In the genomic region with DNA sequence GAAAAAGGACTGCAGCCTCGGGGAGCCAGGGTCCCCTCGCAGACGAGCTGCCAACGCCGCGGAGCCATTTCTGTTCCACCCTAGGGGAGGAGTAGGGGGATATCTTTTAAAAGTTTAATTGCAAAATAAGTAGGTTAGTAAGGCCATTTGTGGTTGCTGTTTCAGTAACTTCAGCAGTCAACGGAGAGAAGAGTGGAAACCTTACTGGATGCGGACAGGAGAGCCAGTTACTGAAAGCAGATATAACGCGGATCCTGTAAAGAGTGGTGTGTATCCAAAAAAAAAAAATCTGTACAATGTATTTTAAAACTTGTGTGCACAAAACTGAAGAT, we compare ENCODE assay signal across 8 cellular contexts. TPM values are rescaled to one million over a fixed set of nuclear protein-coding genes. Genes with fewer than 3 reads are reported as not detected.
DNase-seq lines count a peak whose midpoint lies in the region; ATAC-seq and TF ChIP-seq lines count a peak whose summit lies in the region.

No MANE protein-coding gene starts in this region.

- intact Hi-C loops in heart left ventricle (cut with DNase I), result loop anchor here in 8 of 10 donors (1.0 to 10.0 kb wide), 19 partner anchors 71 to 764 kb away; no protein-coding TSS in a partner anchor
- intact Hi-C loops in left ventricle myocardium superior (cut with micrococcal nuclease), result loop anchor here (10.0 kb wide), 2 partner anchors 98 to 562 kb away; no protein-coding TSS in a partner anchor
- intact Hi-C loops in ascending aorta (cut with DNase I), result loop anchor here (2.0 to 5.0 kb wide), 4 partner anchors 290 to 781 kb away; partner anchors contain the start of gene EEA1
- intact Hi-C loops in lower lobe of right lung (cut with DNase I), result no loop called here
- intact Hi-C loops in vagina (cut with DNase I), result loop anchor here (5.0 to 10.0 kb wide), 3 partner anchors 96 to 418 kb away; no protein-coding TSS in a partner anchor

- no peaks in the 10 kb centered on the region for H3K9me3 ChIP-seq in heart left ventricle
- no peaks in the 10 kb centered on the region for H3K9me3 ChIP-seq in ascending aorta
- no peaks in the 10 kb centered on the region for H3K9me3 ChIP-seq in lower lobe of right lung
- no peaks in the 10 kb centered on the region for H3K9me3 ChIP-seq in vagina

- H3K27ac ChIP-seq in heart left ventricle, result peak overlapping the region; percentile 80 to 98 (median 94)
- H3K27ac ChIP-seq in ascending aorta, result peak overlapping the region; percentile 87 to 90
- peak overlapping the region; percentile 99 for H3K27ac ChIP-seq in lower lobe of right lung
- H3K27ac ChIP-seq in vagina, result peak overlapping the region; percentile 97

- no peak for DNase-seq in heart left ventricle
- no peak for DNase-seq in left ventricle myocardium superior
- no peak for DNase-seq in ascending aorta (ENCODE audit: low spot score in 2 of 2)
- no peak for DNase-seq in lower lobe of right lung
- DNase-seq in vagina (ENCODE audit: extremely low spot score in 2 of 2), result no peak
- no peak for DNase-seq in NCI-H2196 treated with DMSO at 0.1 percent for 48 hours (lab: John Stamatoyannopoulos, UW; ENCODE audit: unreplicated experiment)
- DNase-seq in SKM-1 (lab: John Stamatoyannopoulos, UW; ENCODE audit: unreplicated experiment), result no peak
- DNase-seq in ureter (ENCODE audit: low spot score), result no peak

- no peak for ATAC-seq in heart left ventricle
- ATAC-seq in left ventricle myocardium superior, result no peak
- ATAC-seq in lower lobe of right lung, result no peak

- WGBS in heart left ventricle, 4 donors, result 0 to 2% (median 1%) methylated on average over 10 of the region's 10 CpGs

- no peak for TF ChIP-seq POLR2A in heart left ventricle (IDR thresholded peaks at IDR 0.05)
- TF ChIP-seq POLR2A in vagina (IDR thresholded peaks at IDR 0.05), result no peak

- peak overlapping the region; percentile 56 to 95 (median 76) for H3K4me3 ChIP-seq in heart left ventricle
- H3K4me3 ChIP-seq in ascending aorta, result peak overlapping the region; percentile 89 to 94
- peak overlapping the region; percentile 87 for H3K4me3 ChIP-seq in lower lobe of right lung
- H3K4me3 ChIP-seq in vagina, result peak overlapping the region; percentile 74 to 94

- H3K36me3 ChIP-seq in heart left ventricle (peaks cover 0 to 25% (median 20%) of the 10 kb centered on the region in 9 donors), ascending aorta (peaks cover 0 to 23% of the 10 kb centered on the region in 2 donors), lower lobe of right lung (peaks cover 22% of the 10 kb centered on the region), vagina (peaks cover 0 to 32% of the 10 kb centered on the region in 2 donors)

- H3K27me3 ChIP-seq in heart left ventricle (no peaks in the 10 kb centered on the region), ascending aorta (no peaks in the 10 kb centered on the region), lower lobe of right lung (ENCODE audit: low read depth) (no peaks in the 10 kb centered on the region), vagina (no peaks in the 10 kb centered on the region)

- no peak for TF ChIP-seq CTCF in heart left ventricle (IDR thresholded peaks at IDR 0.05)
- no peak for TF ChIP-seq CTCF in ascending aorta (IDR thresholded peaks at IDR 0.05)
- no peak for TF ChIP-seq CTCF in lower lobe of right lung (IDR thresholded peaks at IDR 0.05)
- no peak for TF ChIP-seq CTCF in vagina (IDR thresholded peaks at IDR 0.05)

- H3K4me1 ChIP-seq in heart left ventricle, result peaks cover 0 to 35% (median 4%) of the 10 kb centered on the region in 12 donors
- H3K4me1 ChIP-seq in ascending aorta, result no peaks in the 10 kb centered on the region
- no peaks in the 10 kb centered on the region for H3K4me1 ChIP-seq in lower lobe of right lung
- H3K4me1 ChIP-seq in vagina, result no peaks in the 10 kb centered on the region

RNA-seq across cellular contexts. Expression of gene BTG1, which starts 0.8 kb away (rescaled TPM):
- 100 to 1,000 TPM in 1 of 9 donors, 10 to 100 TPM in 8; 20.5 to 120 (median 58.3) TPM for total RNA-seq in heart left ventricle
- polyA plus RNA-seq in heart left ventricle, result 10 to 100 TPM; 23.5 to 25.1 TPM
- 74.6 TPM for total RNA-seq in left ventricle myocardium superior
- 17.3 TPM for total RNA-seq in ascending aorta
- 159 TPM for total RNA-seq in lower lobe of right lung
- total RNA-seq in vagina, result 73.7 TPM
- 139 TPM for total RNA-seq in ureter
